Comparison of ENCODE assay signal across 8 cellular contexts in the genomic region with DNA sequence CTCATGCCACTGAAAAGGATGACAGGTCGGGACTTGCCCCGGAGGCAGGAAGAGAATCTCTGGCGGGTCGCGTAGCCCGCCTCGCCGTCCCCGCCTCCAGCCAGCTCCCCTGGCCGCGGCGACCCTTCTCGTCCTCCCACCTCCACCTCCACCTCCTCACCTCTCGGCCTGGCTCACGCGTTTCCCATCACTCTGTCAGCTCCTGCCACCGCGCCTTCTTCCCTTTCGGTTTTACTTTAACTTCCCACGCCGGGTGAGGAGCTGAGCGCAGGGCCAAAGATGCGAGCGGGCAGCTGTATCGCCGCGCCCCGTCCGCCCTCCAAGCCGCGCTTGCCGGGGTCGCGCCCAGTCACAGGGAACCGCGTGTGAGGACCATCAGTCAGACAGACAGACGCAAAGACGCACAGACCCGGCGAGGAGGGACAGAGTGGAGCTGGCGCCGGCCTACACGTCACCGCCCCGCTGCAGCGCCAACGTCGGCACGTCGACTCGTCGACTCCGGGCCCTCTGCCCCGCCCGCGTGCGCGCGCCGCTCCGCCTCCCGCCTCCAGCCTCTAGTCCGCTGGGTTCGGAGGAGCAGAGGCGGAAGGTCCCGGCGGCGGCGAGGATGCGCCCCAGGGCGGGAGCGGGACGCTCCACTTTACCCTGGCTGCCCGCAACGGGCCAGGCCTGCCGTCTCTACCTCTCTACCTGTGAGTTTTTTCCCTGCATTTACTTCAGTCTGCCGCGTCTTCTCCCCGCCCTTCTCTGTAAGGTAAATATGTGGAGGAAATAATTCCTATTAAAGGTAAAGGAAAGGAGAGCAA. TPM values are rescaled to one million over a fixed set of nuclear protein-coding genes. Genes with fewer than 3 reads are reported as not detected.
DNase-seq lines count a peak whose midpoint lies in the region; ATAC-seq and TF ChIP-seq lines count a peak whose summit lies in the region.

A gene with protein sequence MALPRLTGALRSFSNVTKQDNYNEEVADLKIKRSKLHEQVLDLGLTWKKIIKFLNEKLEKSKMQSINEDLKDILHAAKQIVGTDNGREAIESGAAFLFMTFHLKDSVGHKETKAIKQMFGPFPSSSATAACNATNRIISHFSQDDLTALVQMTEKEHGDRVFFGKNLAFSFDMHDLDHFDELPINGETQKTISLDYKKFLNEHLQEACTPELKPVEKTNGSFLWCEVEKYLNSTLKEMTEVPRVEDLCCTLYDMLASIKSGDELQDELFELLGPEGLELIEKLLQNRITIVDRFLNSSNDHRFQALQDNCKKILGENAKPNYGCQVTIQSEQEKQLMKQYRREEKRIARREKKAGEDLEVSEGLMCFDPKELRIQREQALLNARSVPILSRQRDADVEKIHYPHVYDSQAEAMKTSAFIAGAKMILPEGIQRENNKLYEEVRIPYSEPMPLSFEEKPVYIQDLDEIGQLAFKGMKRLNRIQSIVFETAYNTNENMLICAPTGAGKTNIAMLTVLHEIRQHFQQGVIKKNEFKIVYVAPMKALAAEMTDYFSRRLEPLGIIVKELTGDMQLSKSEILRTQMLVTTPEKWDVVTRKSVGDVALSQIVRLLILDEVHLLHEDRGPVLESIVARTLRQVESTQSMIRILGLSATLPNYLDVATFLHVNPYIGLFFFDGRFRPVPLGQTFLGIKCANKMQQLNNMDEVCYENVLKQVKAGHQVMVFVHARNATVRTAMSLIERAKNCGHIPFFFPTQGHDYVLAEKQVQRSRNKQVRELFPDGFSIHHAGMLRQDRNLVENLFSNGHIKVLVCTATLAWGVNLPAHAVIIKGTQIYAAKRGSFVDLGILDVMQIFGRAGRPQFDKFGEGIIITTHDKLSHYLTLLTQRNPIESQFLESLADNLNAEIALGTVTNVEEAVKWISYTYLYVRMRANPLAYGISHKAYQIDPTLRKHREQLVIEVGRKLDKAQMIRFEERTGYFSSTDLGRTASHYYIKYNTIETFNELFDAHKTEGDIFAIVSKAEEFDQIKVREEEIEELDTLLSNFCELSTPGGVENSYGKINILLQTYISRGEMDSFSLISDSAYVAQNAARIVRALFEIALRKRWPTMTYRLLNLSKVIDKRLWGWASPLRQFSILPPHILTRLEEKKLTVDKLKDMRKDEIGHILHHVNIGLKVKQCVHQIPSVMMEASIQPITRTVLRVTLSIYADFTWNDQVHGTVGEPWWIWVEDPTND (N-terminal part only) (minus strand): TSS at position 429 of the 806 bp plus-strand sequence. CDS start 13,332 bp downstream, outside the sequence.

- H3K27ac ChIP-seq in IMR-90 (ENCODE audit: insufficient read depth, low read length): peak within 1 kb of the TSS; percentile 89
- H3K27ac ChIP-seq in PC-9: peak within 1 kb of the TSS; percentile 79
- peak within 1 kb of the TSS; percentile 92 to 97 for H3K27ac ChIP-seq in esophagus (ENCODE audit: low read depth in 2 of 2, low read length in 1 of 2)
- H3K27ac ChIP-seq in muscle layer of duodenum (ENCODE audit: low read length): peak within 1 kb of the TSS; percentile 65

- H3K4me1 ChIP-seq in IMR-90 (ENCODE audit: control insufficient read depth, insufficient read depth, low read length) (peaks cover 14% of the 10 kb centered on the region), PC-9 (replicated peaks; ENCODE audit: insufficient read depth) (peaks cover 25% of the 10 kb centered on the region), esophagus (ENCODE audit: control insufficient read depth in 2 of 2, insufficient read depth in 2 of 2, low read length in 1 of 2) (no peaks in the 10 kb centered on the region), muscle layer of duodenum (ENCODE audit: control insufficient read depth in 1 of 2, insufficient read depth in 2 of 2, low read length in 2 of 2) (peaks cover 10 to 27% of the 10 kb centered on the region in 2 donors)

- H3K79me2 ChIP-seq in PC-9 (ENCODE audit: low read depth): peaks cover 55% of the 10 kb centered on the region

- peak within 1 kb of the TSS; percentile 82 for H3K18ac ChIP-seq in IMR-90 (ENCODE audit: low read depth, low read length)

- TF ChIP-seq CTCF in IMR-90 (conservative IDR thresholded peaks at IDR 0.05; ENCODE audit: low read depth, low read length) (no peak), PC-9 (conservative IDR thresholded peaks at IDR 0.05) (no peak)

- ATAC-seq in GM21529 (IDR thresholded peaks at IDR 0.05; ENCODE audit: unreplicated experiment) (peak; percentile 96), IMR-90 (ENCODE audit: low read depth) (peak; percentile 99)

- H4K20me1 ChIP-seq in IMR-90 (ENCODE audit: insufficient read depth, low read length): peaks cover 22% of the 10 kb centered on the region; the same call in 1 of the 2 replicates
- 0 out of 2 replicates have a peak, but pooled peaks cover 2% of the 10 kb centered on the region for H4K20me1 ChIP-seq in PC-9 (ENCODE audit: insufficient read depth)

- dilution Hi-C loops in IMR-90 (cut with HindIII; ENCODE audit: low sequenced_read_pairs, unreplicated experiment): no loop called here

- no peaks in the 10 kb centered on the region for H3K9me2 ChIP-seq in PC-9 (ENCODE audit: insufficient read depth)

- H4K5ac ChIP-seq in IMR-90 (ENCODE audit: low read depth, low read length): peak within 1 kb of the TSS; percentile 84

- H2BK15ac ChIP-seq in IMR-90 (ENCODE audit: low read depth, low read length): peak within 1 kb of the TSS; percentile 17; the same call in 1 of the 3 replicates

- DNase-seq in DMS153 treated with DMSO at 0.1 percent for 48 hours (lab: John Stamatoyannopoulos, UW; ENCODE audit: unreplicated experiment) (peak; percentile 70), IMR-90 (peak; percentile 88), PC-9 (peak; percentile 83 to 91)
- DNase-seq in activated T-cell treated with anti-CD3 and anti-CD28 coated beads, Interleukin-2, amount 50 U/mL, for 1 hour: peak; percentile 89
- DNase-seq in stimulated activated CD8-positive, alpha-beta memory T cell treated with anti-CD3 and anti-CD28 coated beads, Interleukin-7, amount 100 ng/mL, for 24 hours (ENCODE audit: low read depth): peak; percentile 85

- H3K9me3 ChIP-seq in IMR-90 (ENCODE audit: control insufficient read depth, insufficient read depth, low read length) (no peaks in the 10 kb centered on the region), PC-9 (ENCODE audit: insufficient read depth, low read depth) (0 out of 2 replicates have a peak, but pooled peaks cover 3% of the 10 kb centered on the region), esophagus (ENCODE audit: control insufficient read depth in 2 of 2, insufficient read depth in 1 of 2, low read depth in 1 of 2, low read length in 1 of 2) (no peaks in the 10 kb centered on the region), muscle layer of duodenum (ENCODE audit: control insufficient read depth in 1 of 2, low read length in 2 of 2) (no peaks in the 10 kb centered on the region)

- WGBS in IMR-90 (ENCODE audit: extremely low coverage in 2 of 2, insufficient read length in 1 of 2), 2 experiments: 1% methylated on average over 63 of the region's 79 CpGs; no CpG with 5 or more reads in 1 of the 2 experiments
- 0% methylated on average over 58 to 79 of the region's 79 CpGs for WGBS in esophagus, 2 donors

- H3K27me3 ChIP-seq in IMR-90 (ENCODE audit: control insufficient read depth, insufficient read depth, low read length) (no peaks in the 10 kb centered on the region), PC-9 (ENCODE audit: insufficient read depth, low read depth) (no peaks in the 10 kb centered on the region), esophagus (ENCODE audit: control insufficient read depth in 1 of 2, insufficient read depth in 2 of 2, low read length in 2 of 2) (no peaks in the 10 kb centered on the region), muscle layer of duodenum (ENCODE audit: low read depth, low read length) (no peaks in the 10 kb centered on the region)

- peak within 1 kb of the TSS; percentile 94 for H3K23ac ChIP-seq in IMR-90 (ENCODE audit: low read depth, low read length)

- in situ Hi-C loops in IMR-90 (cut with MboI; ENCODE audit: low sequenced_read_pairs): no loop called here

- 0 out of 2 replicates have a peak, but pooled peaks cover 2% of the 10 kb centered on the region for H3K9me1 ChIP-seq in IMR-90 (ENCODE audit: insufficient read depth, low read length)

- peaks cover 4 to 36% of the 10 kb centered on the region in 2 experiments; a peak in 2 of 4 replicates for H3K79me1 ChIP-seq in IMR-90 (ENCODE audit: low read depth in 1 of 2, low read length in 2 of 2)

- H2AK5ac ChIP-seq in IMR-90 (ENCODE audit: low read depth, low read length): peak within 1 kb of the TSS; percentile 51

- CTCF ChIA-PET in IMR-90 (lab: Yijun Ruan, JAX): no interaction called here
- CTCF ChIA-PET in PC-9 (lab: Charles Lee): interaction anchor here (0.6 kb wide), 1 partner anchor 1418 kb away, joined by 5 read pairs; no protein-coding TSS in a partner anchor

- no peak for TF ChIP-seq RAD21 in IMR-90 (IDR thresholded peaks at IDR 0.05; ENCODE audit: low read length)

- peak; percentile 76; the same call in 1 of the 2 replicates for TF ChIP-seq POLR2A in IMR-90 (IDR thresholded peaks at IDR 0.05; ENCODE audit: low read depth, low read length)

- H3K36me3 ChIP-seq in IMR-90 (ENCODE audit: control insufficient read depth, insufficient read depth, low read length): no peaks in the 10 kb centered on the region
- no peaks in the 10 kb centered on the region for H3K36me3 ChIP-seq in PC-9 (ENCODE audit: low read depth)
- no peaks in the 10 kb centered on the region for H3K36me3 ChIP-seq in esophagus (ENCODE audit: control insufficient read depth in 2 of 2, insufficient read depth in 2 of 2, low read length in 1 of 2)
- H3K36me3 ChIP-seq in muscle layer of duodenum (ENCODE audit: control insufficient read depth in 1 of 2, insufficient read depth in 2 of 2, low read length in 2 of 2): peaks cover 0 to 3% of the 10 kb centered on the region in 2 donors

- H2BK20ac ChIP-seq in IMR-90 (ENCODE audit: low read depth, low read length): 0 out of 2 replicates have a peak within 1 kb of the TSS, but pooled peaks have one; percentile 8

- H3K9ac ChIP-seq in IMR-90 (ENCODE audit: low read depth, low read length): peak within 1 kb of the TSS; percentile 97

- H3K14ac ChIP-seq in IMR-90 (replicated peaks; ENCODE audit: low read depth, low read length): peak within 1 kb of the TSS; percentile 87

- H3F3A ChIP-seq in PC-9 (ENCODE audit: insufficient read depth, low read depth): no peaks in the 10 kb centered on the region; the same call in 1 of the 2 replicates

- BruUV-seq in IMR-90 (replicated peaks; lab: Mats Ljungman, UMichigan) (no TSS peak), PC-9 (replicated peaks; lab: Mats Ljungman, UMichigan) (no TSS peak)

- H3K4ac ChIP-seq in IMR-90 (ENCODE audit: low read depth, low read length): peak within 1 kb of the TSS; percentile 91

- H3K4me2 ChIP-seq in IMR-90 (ENCODE audit: low read depth, low read length) (peak within 1 kb of the TSS; percentile 96), PC-9 (peak within 1 kb of the TSS; percentile 81)

- H2BK120ac ChIP-seq in IMR-90 (ENCODE audit: low read depth, low read length): peak within 1 kb of the TSS; percentile 82

- intact Hi-C loops in IMR-90 (cut with micrococcal nuclease): loop anchor here (10.0 kb wide), 1 partner anchor 504 kb away; no protein-coding TSS in a partner anchor
- intact Hi-C loops in PC-9 (cut with micrococcal nuclease; ENCODE audit: unreplicated experiment): no loop called here

- H3K4me3 ChIP-seq in IMR-90 (ENCODE audit: insufficient read depth, low read depth, low read length) (peak within 1 kb of the TSS; percentile 95), PC-9 (peak within 1 kb of the TSS; percentile 72), esophagus (ENCODE audit: low read depth in 1 of 2, low read length in 2 of 2) (peak within 1 kb of the TSS; percentile 75 to 88), muscle layer of duodenum (ENCODE audit: low read depth in 1 of 2, low read length in 2 of 2) (peak within 1 kb of the TSS; percentile 75 to 85)

- POLR2A ChIA-PET in IMR-90 (lab: Charles Lee; ENCODE audit: unreplicated experiment): interaction anchor here (0.6 kb wide), 1 partner anchor 234 kb away, joined by 3 read pairs; no protein-coding TSS in a partner anchor
- POLR2A ChIA-PET in PC-9 (lab: Charles Lee; ENCODE audit: unreplicated experiment): interaction anchor here (0.6 to 0.7 kb wide), 3 partner anchors 255 to 1933 kb away, joined by 3 to 4 read pairs (median 3); no protein-coding TSS in a partner anchor

- H2AFZ ChIP-seq in IMR-90 (replicated peaks; ENCODE audit: low read length, poor library complexity): peak within 1 kb of the TSS; percentile 86
- peak within 1 kb of the TSS; percentile 98 for H2AFZ ChIP-seq in PC-9

- H2BK5ac ChIP-seq in IMR-90 (ENCODE audit: low read depth, low read length, poor library complexity, severe bottlenecking): peak within 1 kb of the TSS; percentile 91

- peak within 1 kb of the TSS; percentile 85 for H3K56ac ChIP-seq in IMR-90 (ENCODE audit: extremely low read depth, insufficient read depth, low read length)

- peak within 1 kb of the TSS; percentile 67 to 81 for H4K8ac ChIP-seq in IMR-90 (ENCODE audit: low read depth in 2 of 2, low read length in 2 of 2)

- H2AK9ac ChIP-seq in IMR-90 (replicated peaks; ENCODE audit: low read depth, low read length, poor library complexity): peak within 1 kb of the TSS; percentile 97

- peak within 1 kb of the TSS; percentile 81 for H4K91ac ChIP-seq in IMR-90 (ENCODE audit: insufficient read depth, low read depth, low read length)

RNA-seq across cellular contexts. Expression of the gene that starts here (rescaled TPM):
- total RNA-seq in IMR-90 (2012; rRNA removed) (104 and 155 TPM in 2 replicates), PC-9 (2021) (22.3 and 29.4 TPM in 2 replicates)
- polyA plus RNA-seq in IMR-90 (2012; rRNA removed) (22.4 and 25.8 TPM in 2 replicates), esophagus (10 to 100 TPM in 1 of 2 donors, 1 to 10 TPM in 1; 7.4 to 15.0 TPM)
- polyA plus RNA-seq in IMR-90 (2012; cell fraction: cytosol; rRNA removed): 4.5 and 5.9 TPM in 2 replicates
- 6.1 and 32.5 TPM in 2 replicates for polyA plus RNA-seq in IMR-90 (2012; cell fraction: nucleus; rRNA removed; ENCODE audit: low replicate concordance)

Comparison
In these comparisons a context has a peak if more than half of its experiments do, and no peak if none do; other contexts are left out.
1. Peak in every context shown above with its lines: DNase-seq, ATAC-seq, H3K4me3 ChIP-seq and H3K27ac ChIP-seq.